9 cellular contexts compared by ENCODE assay signal in genomic region chr13:40388617-40389016, GRCh38.
DNase-seq lines count a peak whose midpoint lies in the region; ATAC-seq, FAIRE-seq and TF ChIP-seq lines count a peak whose summit lies in the region.
"Had no signal": no experiment of that assay in that cellular context is flagged by ENCODE, and none has a peak within 500 bp of the region (broad histone marks: within the 10 kb centered on the region; RNA-seq: fewer than 3 reads in every experiment).

No MANE protein-coding gene starts in this region.

- peak overlapping the region; percentile 26; the same call in 1 of the 2 replicates for H4K8ac ChIP-seq in H1 (ENCODE audit: extremely low read depth, insufficient read depth, low read length)

- no peaks in the 10 kb centered on the region; a peak in 1 of 7 replicates for H3K27me3 ChIP-seq in H1 (replicated peaks in 1 of 4; ENCODE audit: control insufficient read depth in 3 of 4, extremely low read depth in 1 of 4, insufficient read depth in 3 of 4, low read length in 3 of 4)
- H3K27me3 ChIP-seq in HAP-1 (ENCODE audit: low read depth), result no peaks in the 10 kb centered on the region
- no peaks in the 10 kb centered on the region for H3K27me3 ChIP-seq in WERI-Rb-1 (ENCODE audit: insufficient read depth, low read depth, severe bottlenecking)

- H3K9me3 ChIP-seq in H1 (ENCODE audit: insufficient read depth in 2 of 2, low read depth in 1 of 2, low read length in 1 of 2) (no peaks in the 10 kb centered on the region), HAP-1 (no peaks in the 10 kb centered on the region), WERI-Rb-1 (ENCODE audit: severe bottlenecking) (no peaks in the 10 kb centered on the region)

- no peaks in the 10 kb centered on the region for H3K36me3 ChIP-seq in H1 (ENCODE audit: control insufficient read depth in 2 of 4, insufficient read depth in 4 of 4, low read length in 3 of 4)
- H3K36me3 ChIP-seq in HAP-1 (replicated peaks), result no peaks in the 10 kb centered on the region
- no peaks in the 10 kb centered on the region for H3K36me3 ChIP-seq in WERI-Rb-1

- CTCF ChIA-PET in H1 (lab: Charles Lee; ENCODE audit: partially characterized antibody), result interaction anchor here (1.4 kb wide), 1 partner anchor 9 kb away, joined by 4 read pairs; no protein-coding TSS in a partner anchor

- TF ChIP-seq CTCF in H1 (IDR thresholded peaks at IDR 0.05; ENCODE audit: control extremely low read depth in 1 of 3, insufficient read depth in 1 of 3, low read depth in 1 of 3, low read length in 3 of 3) (no peak), WERI-Rb-1 (IDR thresholded peaks at IDR 0.05; ENCODE audit: low read depth, low read length) (no peak)

- no peak overlapping the region for H3K14ac ChIP-seq in H1 (ENCODE audit: insufficient read length)

- no peak overlapping the region for H3K18ac ChIP-seq in H1 (ENCODE audit: extremely low read depth, low read length)

- TF ChIP-seq EP300 in H1 (IDR thresholded peaks at IDR 0.05; ENCODE audit: borderline replicate concordance in 1 of 2, low read depth in 2 of 2, low read length in 2 of 2), result no peak

- H3K23me2 ChIP-seq in H1 (ENCODE audit: low read depth, low read length), result no peaks in the 10 kb centered on the region

- ATAC-seq in GM19324 (IDR thresholded peaks at IDR 0.05; ENCODE audit: low FRiP score, unreplicated experiment) (peak; percentile 97), HG03439 (IDR thresholded peaks at IDR 0.05; ENCODE audit: unreplicated experiment) (peak; percentile 98)

- no peak overlapping the region for H4K5ac ChIP-seq in H1 (ENCODE audit: insufficient read length, low read depth, low read length)

- H3K27ac ChIP-seq in H1 (ENCODE audit: low read depth, low read length), result no peak overlapping the region
- H3K27ac ChIP-seq in WERI-Rb-1, result no peak overlapping the region

- H2BK12ac ChIP-seq in H1 (ENCODE audit: low read depth, low read length), result peak overlapping the region; percentile 30; the same call in 1 of the 2 replicates

- no peaks in the 10 kb centered on the region for H4K20me1 ChIP-seq in H1 (replicated peaks in 1 of 2; ENCODE audit: control insufficient read depth in 1 of 2, insufficient read depth in 2 of 2, low read length in 2 of 2)

- no peaks in the 10 kb centered on the region for H3K79me2 ChIP-seq in H1 (ENCODE audit: control insufficient read depth in 1 of 2, insufficient read depth in 2 of 2, low read length in 2 of 2)

- no peak overlapping the region for H2AFZ ChIP-seq in H1 (ENCODE audit: low read length)

- FAIRE-seq in H1 (lab: Jason Lieb, UNC), result no peak
- FAIRE-seq: G401.6 had no signal

- H2BK120ac ChIP-seq in H1 (replicated peaks; ENCODE audit: low read depth, low read length), result no peak overlapping the region

- no peaks in the 10 kb centered on the region for H3K79me1 ChIP-seq in H1 (ENCODE audit: low read depth, low read length)

- H3K4me3 ChIP-seq in H1 (ENCODE audit: extremely low read depth in 1 of 4, insufficient read depth in 2 of 4, low read depth in 3 of 4, low read length in 4 of 4) (no peak overlapping the region), HAP-1 (no peak overlapping the region), WERI-Rb-1 (ENCODE audit: low read depth, low read length) (no peak overlapping the region)

- no peak overlapping the region for H3K56ac ChIP-seq in H1 (replicated peaks; ENCODE audit: insufficient read length, low read depth, low read length)

- no peak overlapping the region for H3K23ac ChIP-seq in H1 (ENCODE audit: insufficient read length)

- no peak for TF ChIP-seq RAD21 in H1 (IDR thresholded peaks at IDR 0.05 in 1 of 2, conservative IDR thresholded peaks at IDR 0.05 in 1 of 2; ENCODE audit: low read depth in 2 of 2, low read length in 2 of 2)

- POLR2A ChIA-PET in H1 (lab: Charles Lee; ENCODE audit: partially characterized antibody), result no interaction called here

- H2AK5ac ChIP-seq in H1 (ENCODE audit: low read depth, low read length), result no peak overlapping the region

- no peak overlapping the region for H2BK5ac ChIP-seq in H1 (ENCODE audit: low read depth, low read length)

- in situ Hi-C loops in HAP-1 (cut with MboI; ENCODE audit: low sequenced_read_pairs), result no loop called here

- WGBS in H1 (ENCODE audit: extremely low coverage in 1 of 2, insufficient coverage in 1 of 2, insufficient read length in 1 of 2, insufficient replicate concordance in 2 of 2, low coverage in 1 of 2, low lambda C conversion rate in 2 of 2, missing lambda C conversion rate in 1 of 2), 2 experiments, result 89% methylated on average over 11 of the region's 11 CpGs; no CpG with 5 or more reads in 1 of the 2 experiments

- H3K9ac ChIP-seq in H1 (replicated peaks in 1 of 4; ENCODE audit: extremely low read depth in 1 of 4, low read depth in 3 of 4, low read length in 3 of 4), result no peak overlapping the region

- H3K4me2 ChIP-seq in H1 (ENCODE audit: insufficient read depth in 1 of 2, low read depth in 2 of 2, low read length in 2 of 2), result no peak overlapping the region

- H2BK15ac ChIP-seq in H1 (ENCODE audit: low read length), result no peak overlapping the region; the same call in 1 of the 2 replicates

- H2BK20ac ChIP-seq in H1 (ENCODE audit: low read length), result no peak overlapping the region; the same call in 1 of the 2 replicates

- H4K91ac ChIP-seq in H1 (replicated peaks; ENCODE audit: insufficient read length, low read length), result peak overlapping the region; percentile 62

- no peak overlapping the region for H3K4ac ChIP-seq in H1 (replicated peaks; ENCODE audit: insufficient read length, low read depth, low read length)

- TF ChIP-seq POLR2A in H1 (IDR thresholded peaks at IDR 0.05; ENCODE audit: control extremely low read depth in 1 of 2, low read depth in 2 of 2, low read length in 2 of 2), result no peak

- peaks cover 2 to 9% (median 7%) of the 10 kb centered on the region in 4 experiments; a peak in 6 of 7 replicates for H3K4me1 ChIP-seq in H1 (replicated peaks in 1 of 4; ENCODE audit: control insufficient read depth in 3 of 4, insufficient read depth in 4 of 4, low read length in 3 of 4)
- peaks cover 11% of the 10 kb centered on the region for H3K4me1 ChIP-seq in HAP-1

- peak; percentile 81 to 83 for DNase-seq in AML-193 (lab: John Stamatoyannopoulos, UW)
- peak; percentile 55 to 60 for DNase-seq in activated CD4-positive, alpha-beta T cell treated with anti-CD3 and anti-CD28 coated beads for 24 hours (ENCODE audit: low read depth in 2 of 2)
- no peak for DNase-seq in H1 (ENCODE audit: low read depth in 1 of 2, low spot score in 2 of 2)
- peak; percentile 46 to 75 (median 62) for DNase-seq in stimulated activated CD4-positive, alpha-beta T cell treated with anti-CD3 and anti-CD28 coated beads, TNF-alpha, amount 100 ng/mL, for 1 hour (ENCODE audit: low read depth in 3 of 3, low spot score in 1 of 3)
- DNase-seq in HAP-1 (ENCODE audit: low spot score in 2 of 2), result no peak
- no peak for DNase-seq in WERI-Rb-1

TF ChIP-seq in H1, 55 proteins besides CTCF, POLR2A, EP300 and RAD21:
- TF ChIP-seq JUND (IDR thresholded peaks at IDR 0.05; ENCODE audit: low read length) (no peak), SIN3A (conservative IDR thresholded peaks at IDR 0.05 in 1 of 2, IDR thresholded peaks at IDR 0.05 in 1 of 2; ENCODE audit: low read depth in 1 of 2, low read length in 2 of 2) (no peak), TBP (IDR thresholded peaks at IDR 0.05; ENCODE audit: low read depth, low read length) (no peak), CHD1 (IDR thresholded peaks at IDR 0.05; ENCODE audit: low read depth, low read length) (no peak), RBBP5 (IDR thresholded peaks at IDR 0.05; ENCODE audit: borderline replicate concordance, low read depth, low read length) (no peak)
- TF ChIP-seq, protein P1, sequence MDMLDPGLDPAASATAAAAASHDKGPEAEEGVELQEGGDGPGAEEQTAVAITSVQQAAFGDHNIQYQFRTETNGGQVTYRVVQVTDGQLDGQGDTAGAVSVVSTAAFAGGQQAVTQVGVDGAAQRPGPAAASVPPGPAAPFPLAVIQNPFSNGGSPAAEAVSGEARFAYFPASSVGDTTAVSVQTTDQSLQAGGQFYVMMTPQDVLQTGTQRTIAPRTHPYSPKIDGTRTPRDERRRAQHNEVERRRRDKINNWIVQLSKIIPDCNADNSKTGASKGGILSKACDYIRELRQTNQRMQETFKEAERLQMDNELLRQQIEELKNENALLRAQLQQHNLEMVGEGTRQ (IDR thresholded peaks at IDR 0.05; ENCODE audit: low read length), result no peak
- TF ChIP-seq, protein P2, sequence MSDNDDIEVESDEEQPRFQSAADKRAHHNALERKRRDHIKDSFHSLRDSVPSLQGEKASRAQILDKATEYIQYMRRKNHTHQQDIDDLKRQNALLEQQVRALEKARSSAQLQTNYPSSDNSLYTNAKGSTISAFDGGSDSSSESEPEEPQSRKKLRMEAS (IDR thresholded peaks at IDR 0.05), result no peak

Comparison
In these comparisons a context has a peak if more than half of its experiments do, and no peak if none do; other contexts are left out.
1. DNase-seq: peak in AML-193 (2 of 2), activated CD4-positive, alpha-beta T cell treated with anti-CD3 and anti-CD28 coated beads for 24 hours (2 of 2) and stimulated activated CD4-positive, alpha-beta T cell treated with anti-CD3 and anti-CD28 coated beads, TNF-alpha, amount 100 ng/mL, for 1 hour (3 of 3); none in H1 (0 of 2), HAP-1 (0 of 2) and WERI-Rb-1 (single experiment).